13 cellular contexts compared by ENCODE assay signal in the genomic region with DNA sequence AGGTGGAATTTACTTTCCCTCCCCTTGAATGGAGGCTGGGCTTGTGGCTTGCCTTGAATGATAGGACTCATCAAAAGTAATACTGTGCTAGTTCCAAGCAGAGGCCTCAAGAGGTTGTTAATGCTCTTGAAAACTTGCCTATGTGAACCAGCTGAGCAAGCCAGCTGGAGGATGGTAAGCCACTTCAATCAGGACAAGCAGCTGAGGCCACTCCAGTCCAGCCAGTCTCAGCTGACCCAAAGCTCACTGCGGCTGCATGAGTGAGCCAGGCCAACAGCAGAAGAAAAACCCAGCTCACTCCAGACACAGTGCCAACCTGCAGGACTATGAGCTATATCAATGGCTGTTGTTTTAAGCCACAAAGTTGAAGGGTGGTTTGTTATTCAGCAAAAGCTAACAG.
DNase-seq lines count a peak whose midpoint lies in the region; ATAC-seq and TF ChIP-seq lines count a peak whose summit lies in the region.
"Had no signal": no experiment of that assay in that cellular context is flagged by ENCODE, and none has a peak within 500 bp of the region (broad histone marks: within the 10 kb centered on the region; RNA-seq: fewer than 3 reads in every experiment).

No MANE protein-coding gene starts in this region.

- ATAC-seq in GM19438 (IDR thresholded peaks at IDR 0.05; ENCODE audit: low read depth, unreplicated experiment) (peak; percentile 48), HG03135 (IDR thresholded peaks at IDR 0.05; ENCODE audit: unreplicated experiment) (peak; percentile 28), Panc1 (0 out of 2 replicates have a peak, but pooled peaks have one; percentile 21), left cardiac atrium (no peak)

- H3K27ac ChIP-seq in Panc1 (ENCODE audit: low read length), result no peak overlapping the region
- H3K27ac ChIP-seq in testis, result no peak overlapping the region
- H3K27ac ChIP-seq: spleen had no signal

- intact Hi-C loops in Panc1 (cut with micrococcal nuclease; ENCODE audit: unreplicated experiment), result no loop called here
- intact Hi-C loops in testis (cut with DNase I; ENCODE audit: low total_unique reads), result no loop called here
- intact Hi-C loops in posterior cingulate gyrus (cut with DNase I), result no loop called here
- intact Hi-C loops in left cardiac atrium (cut with DNase I), result no loop called here

- no peak for TF ChIP-seq CTCF in Panc1 (IDR thresholded peaks at IDR 0.05)
- TF ChIP-seq CTCF in testis (IDR thresholded peaks at IDR 0.05), result no peak

- no peak for TF ChIP-seq POLR2A in testis (IDR thresholded peaks at IDR 0.05)

- no peaks in the 10 kb centered on the region for H3K4me1 ChIP-seq in Panc1 (ENCODE audit: control insufficient read depth, insufficient read depth, low read length)
- no peaks in the 10 kb centered on the region for H3K4me1 ChIP-seq in testis
- H3K4me1 ChIP-seq: spleen had no signal

- 67 to 77% methylated on average over 1 of the region's 1 CpG for WGBS in testis, 2 donors

- no peaks in the 10 kb centered on the region for H3K9me3 ChIP-seq in Panc1 (ENCODE audit: control insufficient read depth, insufficient read depth, low read depth, low read length)
- H3K9me3 ChIP-seq in testis, result no peaks in the 10 kb centered on the region
- H3K9me3 ChIP-seq: spleen had no signal

- POLR2A ChIA-PET in Panc1 (lab: Charles Lee), result no interaction called here

- no TSS peak for BruUV-seq in Panc1 (replicated peaks; lab: Mats Ljungman, UMichigan)

- CTCF ChIA-PET in Panc1 (lab: Charles Lee), result no interaction called here

- H3K4me3 ChIP-seq in Panc1 (ENCODE audit: low read depth in 2 of 2, low read length in 2 of 2) (no peak overlapping the region), testis (no peak overlapping the region)
- H3K4me3 ChIP-seq: spleen had no signal

- in situ Hi-C loops in Panc1 (cut with HindIII; ENCODE audit: low pct_unique_long_range_greater_than_20kb, low sequenced_read_pairs), result no loop called here

- H3K27me3 ChIP-seq in Panc1 (ENCODE audit: control insufficient read depth, insufficient read depth, low read length) (no peaks in the 10 kb centered on the region), testis (no peaks in the 10 kb centered on the region)
- H3K27me3 ChIP-seq: spleen had no signal

- no peaks in the 10 kb centered on the region for H3K36me3 ChIP-seq in Panc1 (ENCODE audit: control insufficient read depth, insufficient read depth, low read length)
- H3K36me3 ChIP-seq in testis (ENCODE audit: low read depth, missing control alignments), result no peaks in the 10 kb centered on the region
- H3K36me3 ChIP-seq: spleen had no signal

- DNase-seq in COLO668 (lab: John Stamatoyannopoulos, UW; ENCODE audit: unreplicated experiment) (peak; percentile 19), Panc1 (ENCODE audit: low read depth, low spot score) (no peak), NCI-H446 treated with DMSO at 0.1 percent for 48 hours (lab: John Stamatoyannopoulos, UW) (no peak), testis (no peak), posterior cingulate gyrus (no peak), left cardiac atrium (no peak)
- DNase-seq: activated CD4-positive, alpha-beta T cell treated with anti-CD3 and anti-CD28 coated beads for 48 hours; Calu3; H7; spleen; SW 1271 had no signal

Comparison
In these comparisons a context has a peak if more than half of its experiments do, and no peak if none do; other contexts are left out.
1. ATAC-seq: peak in GM19438 (single experiment), HG03135 (single experiment) and Panc1 (single experiment); none in left cardiac atrium (0 of 2).